ENCODE assay signal across 22 cellular contexts in the genomic region with DNA sequence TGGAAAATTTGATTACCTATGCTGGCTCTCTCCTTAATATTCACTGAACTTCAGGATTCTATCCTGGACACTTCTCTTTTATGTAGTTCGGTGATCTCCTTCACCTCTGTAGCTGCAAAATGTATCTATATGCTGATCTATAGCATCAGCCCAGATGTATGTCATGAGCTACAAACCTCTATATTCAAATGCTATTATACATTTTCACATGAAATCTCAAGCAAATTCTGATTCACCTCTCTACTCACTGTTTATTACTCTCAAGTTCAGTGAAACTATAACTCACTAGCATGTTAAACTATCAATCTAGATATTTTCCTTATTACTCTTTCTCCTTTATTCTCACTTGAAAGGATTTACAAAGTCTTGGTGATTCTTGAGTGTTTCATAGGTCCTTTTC. TPM values are rescaled to one million over a fixed set of nuclear protein-coding genes. Genes with fewer than 3 reads are reported as not detected.
A peak's percentile ranks its signal among the peaks of the same experiment; 100 is the strongest.
DNase-seq lines count a peak whose midpoint lies in the region; ATAC-seq and TF ChIP-seq lines count a peak whose summit lies in the region.
"Had no signal": no experiment of that assay in that cellular context is flagged by ENCODE, and none has a peak within 500 bp of the region (broad histone marks: within the 10 kb centered on the region; RNA-seq: fewer than 3 reads in every experiment).

No MANE protein-coding gene starts in this region.

- TF ChIP-seq CTCF in Calu3 (IDR thresholded peaks at IDR 0.05; ENCODE audit: unreplicated experiment): no peak

- intact Hi-C loops in Calu3 (cut with micrococcal nuclease; ENCODE audit: unreplicated experiment): no loop called here

- peaks cover 0 to 3% of the 10 kb centered on the region in 2 donors for H3K9me3 Mint-ChIP-seq in activated T-cell treated with anti-CD3 and anti-CD28 coated beads, Interleukin-2, amount 50 U/mL, for 72 hours
- no peaks in the 10 kb centered on the region for H3K9me3 Mint-ChIP-seq in activated naive CD8-positive, alpha-beta T cell treated with anti-CD3 and anti-CD28 coated beads, Interleukin-2, amount 50 U/mL, for 24 hours
- H3K9me3 Mint-ChIP-seq in stimulated activated naive B cell treated with anti-CD40 and anti-IgM and Interleukin-4, amounts not matched to agents 10 μg/mL and 1 μg/mL and 100 μg/mL, for 72 hours: no peaks in the 10 kb centered on the region
- H3K9me3 Mint-ChIP-seq in Calu3 (ENCODE audit: low read depth, unreplicated experiment): no peaks in the 10 kb centered on the region
- H3K9me3 Mint-ChIP-seq: H9, mesothelial cell of epicardium, neural crest cell had no signal

- peak; percentile 51 to 60 for ATAC-seq in activated T-cell treated with anti-CD3 and anti-CD28 coated beads, Interleukin-2, amount 50 U/mL, for 72 hours (replicated peaks in 1 of 2)
- peak; percentile 43 for ATAC-seq in activated naive CD8-positive, alpha-beta T cell treated with anti-CD3 and anti-CD28 coated beads, Interleukin-2, amount 50 U/mL, for 24 hours
- ATAC-seq in stimulated activated naive B cell treated with anti-CD40 and anti-IgM and Interleukin-4, amounts not matched to agents 10 μg/mL and 1 μg/mL and 100 μg/mL, for 72 hours (replicated peaks): no peak
- ATAC-seq: Panc1 had no signal

- H3K4me3 ChIP-seq in SK-N-MC: no peak overlapping the region
- H3K4me3 ChIP-seq: left ventricle myocardium inferior, prostate gland had no signal

- no peak overlapping the region for H3K9ac ChIP-seq in SK-N-MC (ENCODE audit: insufficient read length)

- H3K27ac ChIP-seq in SK-N-MC: peak overlapping the region; percentile 69
- H3K27ac ChIP-seq: C4-2B, left ventricle myocardium inferior, prostate gland had no signal

- CTCF ChIA-PET in Calu3 (lab: Charles Lee): no interaction called here

- H3K9me3 ChIP-seq in SK-N-MC (ENCODE audit: low read depth, low read length): no peaks in the 10 kb centered on the region
- H3K9me3 ChIP-seq: left ventricle myocardium inferior, prostate gland had no signal

- BruUV-seq in Calu3 (replicated peaks; lab: Mats Ljungman, UMichigan): no TSS peak

- DNase-seq in activated T-cell treated with anti-CD3 and anti-CD28 coated beads, Interleukin-2, amount 50 U/mL, for 72 hours: no peak
- no peak for DNase-seq in activated T-cell treated with anti-CD3 and anti-CD28 coated beads for 4 hours
- no peak for DNase-seq in SK-N-MC (ENCODE audit: low read depth, low spot score)
- no peak for DNase-seq in activated naive CD8-positive, alpha-beta T cell treated with anti-CD3 and anti-CD28 coated beads, Interleukin-2, amount 50 U/mL, for 24 hours
- no peak for DNase-seq in stimulated activated naive B cell treated with anti-CD40 and anti-IgM and Interleukin-4, amounts not matched to agents 10 μg/mL and 1 μg/mL and 100 μg/mL, for 72 hours
- no peak for DNase-seq in Calu3
- no peak for DNase-seq in NCI-H82 treated with DMSO at 0.1 percent for 48 hours (lab: John Stamatoyannopoulos, UW; ENCODE audit: unreplicated experiment)
- no peak for DNase-seq in OCI-M2 (lab: John Stamatoyannopoulos, UW; ENCODE audit: unreplicated experiment)
- DNase-seq: activated effector memory CD4-positive, alpha-beta T cell treated with Interleukin-2 at 50 U/mL for 16 hours; DMS153; H9; IMR-90; left ventricle myocardium inferior; NCI-H1417; NCI-H510A treated with DMSO at 0.1 percent for 48 hours; NK-92 treated with Interleukin-12 subunit alpha and Interleukin-12 subunit beta, amount 100 ng/mL, for 24 hours; T-helper 1 cell had no signal

- peak overlapping the region; percentile 96 for H3K27ac Mint-ChIP-seq in activated T-cell treated with anti-CD3 and anti-CD28 coated beads, Interleukin-2, amount 50 U/mL, for 72 hours
- H3K27ac Mint-ChIP-seq in activated naive CD8-positive, alpha-beta T cell treated with anti-CD3 and anti-CD28 coated beads, Interleukin-2, amount 50 U/mL, for 24 hours: peak overlapping the region; percentile 84
- H3K27ac Mint-ChIP-seq in stimulated activated naive B cell treated with anti-CD40 and anti-IgM and Interleukin-4, amounts not matched to agents 10 μg/mL and 1 μg/mL and 100 μg/mL, for 72 hours: peak overlapping the region; percentile 2
- H3K27ac Mint-ChIP-seq in Calu3 (ENCODE audit: unreplicated experiment): no peak overlapping the region
- H3K27ac Mint-ChIP-seq: H9, mesothelial cell of epicardium had no signal

- peak overlapping the region; percentile 44 to 70 for H3K4me3 Mint-ChIP-seq in activated T-cell treated with anti-CD3 and anti-CD28 coated beads, Interleukin-2, amount 50 U/mL, for 72 hours
- H3K4me3 Mint-ChIP-seq in activated naive CD8-positive, alpha-beta T cell treated with anti-CD3 and anti-CD28 coated beads, Interleukin-2, amount 50 U/mL, for 24 hours: peak overlapping the region; percentile 12
- H3K4me3 Mint-ChIP-seq in stimulated activated naive B cell treated with anti-CD40 and anti-IgM and Interleukin-4, amounts not matched to agents 10 μg/mL and 1 μg/mL and 100 μg/mL, for 72 hours: no peak overlapping the region
- H3K4me3 Mint-ChIP-seq in Calu3 (ENCODE audit: low read depth, unreplicated experiment): no peak overlapping the region
- H3K4me3 Mint-ChIP-seq: H9, mesothelial cell of epicardium, neural crest cell had no signal

- peaks cover 92% of the 10 kb centered on the region for H3K4me1 Mint-ChIP-seq in activated T-cell treated with anti-CD3 and anti-CD28 coated beads, Interleukin-2, amount 50 U/mL, for 72 hours (ENCODE audit: low read depth)
- H3K4me1 Mint-ChIP-seq in activated naive CD8-positive, alpha-beta T cell treated with anti-CD3 and anti-CD28 coated beads, Interleukin-2, amount 50 U/mL, for 24 hours: peaks cover 86% of the 10 kb centered on the region
- H3K4me1 Mint-ChIP-seq in stimulated activated naive B cell treated with anti-CD40 and anti-IgM and Interleukin-4, amounts not matched to agents 10 μg/mL and 1 μg/mL and 100 μg/mL, for 72 hours: peaks cover 38 to 57% of the 10 kb centered on the region in 2 donors
- no peaks in the 10 kb centered on the region for H3K4me1 Mint-ChIP-seq in Calu3 (ENCODE audit: low read depth, unreplicated experiment)
- H3K4me1 Mint-ChIP-seq: neural crest cell had no signal

- H3K36me3 ChIP-seq in SK-N-MC (ENCODE audit: insufficient read depth, low read length): no peaks in the 10 kb centered on the region
- H3K36me3 ChIP-seq: left ventricle myocardium inferior, prostate gland had no signal

- H3K27me3 Mint-ChIP-seq in activated T-cell treated with anti-CD3 and anti-CD28 coated beads, Interleukin-2, amount 50 U/mL, for 72 hours (ENCODE audit: low read depth): no peaks in the 10 kb centered on the region
- no peaks in the 10 kb centered on the region for H3K27me3 Mint-ChIP-seq in activated naive CD8-positive, alpha-beta T cell treated with anti-CD3 and anti-CD28 coated beads, Interleukin-2, amount 50 U/mL, for 24 hours
- no peaks in the 10 kb centered on the region for H3K27me3 Mint-ChIP-seq in stimulated activated naive B cell treated with anti-CD40 and anti-IgM and Interleukin-4, amounts not matched to agents 10 μg/mL and 1 μg/mL and 100 μg/mL, for 72 hours
- H3K27me3 Mint-ChIP-seq in Calu3 (ENCODE audit: unreplicated experiment): no peaks in the 10 kb centered on the region

- peaks cover 14 to 41% of the 10 kb centered on the region in 2 donors for H3K36me3 Mint-ChIP-seq in activated T-cell treated with anti-CD3 and anti-CD28 coated beads, Interleukin-2, amount 50 U/mL, for 72 hours (ENCODE audit: insufficient read depth in 2 of 2)
- peaks cover 33% of the 10 kb centered on the region for H3K36me3 Mint-ChIP-seq in activated naive CD8-positive, alpha-beta T cell treated with anti-CD3 and anti-CD28 coated beads, Interleukin-2, amount 50 U/mL, for 24 hours (ENCODE audit: low read depth)
- H3K36me3 Mint-ChIP-seq in stimulated activated naive B cell treated with anti-CD40 and anti-IgM and Interleukin-4, amounts not matched to agents 10 μg/mL and 1 μg/mL and 100 μg/mL, for 72 hours: peaks cover 17 to 41% of the 10 kb centered on the region in 2 donors
- no peaks in the 10 kb centered on the region for H3K36me3 Mint-ChIP-seq in Calu3 (ENCODE audit: insufficient read depth, unreplicated experiment)
- H3K36me3 Mint-ChIP-seq: mesothelial cell of epicardium had no signal

RNA-seq across cellular contexts. Expression of a gene that starts 52.2 kb away (rescaled TPM):
- total RNA-seq in activated T-cell treated with anti-CD3 and anti-CD28 coated beads, Interleukin-2, amount 50 U/mL, for 72 hours: 100 to 1,000 TPM; 490 to 545 TPM
- not detected in 2 replicates for total RNA-seq in Calu3 (2022)
- total RNA-seq: H9, IMR-90, mesothelial cell of epicardium, neural crest cell had no signal

Comparison
In these comparisons a context has a peak if more than half of its experiments do, and no peak if none do; other contexts are left out.
1. ATAC-seq: peak in activated T-cell treated with anti-CD3 and anti-CD28 coated beads, Interleukin-2, amount 50 U/mL, for 72 hours (2 of 2) and activated naive CD8-positive, alpha-beta T cell treated with anti-CD3 and anti-CD28 coated beads, Interleukin-2, amount 50 U/mL, for 24 hours (single experiment); none in stimulated activated naive B cell treated with anti-CD40 and anti-IgM and Interleukin-4, amounts not matched to agents 10 μg/mL and 1 μg/mL and 100 μg/mL, for 72 hours (0 of 2).
2. H3K4me3 Mint-ChIP-seq: peak in activated T-cell treated with anti-CD3 and anti-CD28 coated beads, Interleukin-2, amount 50 U/mL, for 72 hours (2 of 2) and activated naive CD8-positive, alpha-beta T cell treated with anti-CD3 and anti-CD28 coated beads, Interleukin-2, amount 50 U/mL, for 24 hours (single experiment); none in stimulated activated naive B cell treated with anti-CD40 and anti-IgM and Interleukin-4, amounts not matched to agents 10 μg/mL and 1 μg/mL and 100 μg/mL, for 72 hours (0 of 2) and Calu3 (single experiment).
3. RNA of a gene that starts 52.2 kb away (total RNA-seq): 490 to 545 TPM in activated T-cell treated with anti-CD3 and anti-CD28 coated beads, Interleukin-2, amount 50 U/mL, for 72 hours; not detected in Calu3; every median in the first group is over 100 times any median in the second.